9 cellular contexts compared by ENCODE assay signal in genomic region chr10:110681023-110681681, GRCh38. TPM values are rescaled to one million over a fixed set of nuclear protein-coding genes. Genes with fewer than 3 reads are reported as not detected.
DNase-seq lines count a peak whose midpoint lies in the region; ATAC-seq and TF ChIP-seq lines count a peak whose summit lies in the region.
"Had no signal": no experiment of that assay in that cellular context is flagged by ENCODE, and none has a peak within 500 bp of the region (broad histone marks: within the 10 kb centered on the region; RNA-seq: fewer than 3 reads in every experiment).

No MANE protein-coding gene starts in this region.

- no peaks in the 10 kb centered on the region for H3K9me3 Mint-ChIP-seq in endodermal cell
- H3K9me3 Mint-ChIP-seq in nephron: no peaks in the 10 kb centered on the region
- H3K9me3 Mint-ChIP-seq: IgD-negative memory B cell had no signal

- ATAC-seq in HCT116 (peak; percentile 95), GM21515 (IDR thresholded peaks at IDR 0.05; ENCODE audit: unreplicated experiment) (no peak), HG03521 (IDR thresholded peaks at IDR 0.05; ENCODE audit: unreplicated experiment) (no peak)

- no peak overlapping the region for H3K4me2 ChIP-seq in HCT116 (ENCODE audit: low read length)

- POLR2A ChIA-PET in HCT116 (lab: Charles Lee): no interaction called here

- peak; percentile 79 for TF ChIP-seq RAD21 in HCT116 (IDR thresholded peaks at IDR 0.05; ENCODE audit: low read depth)

- intact Hi-C loops in HCT116 (cut with micrococcal nuclease): loop anchor here (1.0 to 10.0 kb wide), 2 partner anchors 71 to 546 kb away; no protein-coding TSS in a partner anchor

- TF ChIP-seq POLR2A in HCT116 (IDR thresholded peaks at IDR 0.05; ENCODE audit: borderline replicate concordance, extremely low read depth, insufficient read depth, insufficient read length): no peak

- H3K27me3 Mint-ChIP-seq in endodermal cell (ENCODE audit: insufficient read depth) (no peaks in the 10 kb centered on the region), nephron (ENCODE audit: low read depth) (peaks cover 14% of the 10 kb centered on the region)

- no peaks in the 10 kb centered on the region for H3K27me3 ChIP-seq in HCT116 (ENCODE audit: insufficient read depth, low read length)
- no peaks in the 10 kb centered on the region for H3K27me3 ChIP-seq in SJCRH30
- no peaks in the 10 kb centered on the region for H3K27me3 ChIP-seq in endodermal cell (ENCODE audit: control insufficient read depth, insufficient read depth, low read length, poor library complexity, severe bottlenecking)

- H3K79me2 ChIP-seq in HCT116 (ENCODE audit: insufficient read depth, low read length): no peaks in the 10 kb centered on the region

- H3K36me3 ChIP-seq in HCT116 (ENCODE audit: control insufficient read depth in 1 of 2, insufficient read depth in 2 of 2, low read length in 2 of 2): no peaks in the 10 kb centered on the region
- no peaks in the 10 kb centered on the region for H3K36me3 ChIP-seq in SJCRH30
- H3K36me3 ChIP-seq in endodermal cell (ENCODE audit: control insufficient read depth, insufficient read depth, low read length): no peaks in the 10 kb centered on the region

- RAD21 ChIA-PET in HCT116 (lab: Charles Lee; ENCODE audit: low non-redundant PET in 1 of 2, low total read pairs in 2 of 2, uncharacterized antibody in 2 of 2, unreplicated experiment in 2 of 2): interaction anchor here in 1 of 2 experiments (1.0 to 1.6 kb wide), 2 partner anchors 9 to 68 kb away, joined by 3 to 6 read pairs; no protein-coding TSS in a partner anchor

- BruUV-seq in HCT116 (replicated peaks; lab: Mats Ljungman, UMichigan): no TSS peak

- no peak overlapping the region for H3K9ac ChIP-seq in HCT116 (ENCODE audit: low read length)
- no peak overlapping the region for H3K9ac ChIP-seq in endodermal cell (ENCODE audit: extremely low read depth, low read length, poor library complexity, severe bottlenecking)

- no peak overlapping the region for H3K4me3 Mint-ChIP-seq in endodermal cell
- peak overlapping the region in 2 of 3 experiments; percentile 0 to 22 for H3K4me3 Mint-ChIP-seq in nephron
- H3K4me3 Mint-ChIP-seq: IgD-negative memory B cell had no signal

- DNase-seq in COLO668 (lab: John Stamatoyannopoulos, UW; ENCODE audit: unreplicated experiment): peak; percentile 11
- peak; percentile 22 for DNase-seq in HCT116 (ENCODE audit: low read depth, low spot score)
- peak; percentile 88 to 94 for DNase-seq in SJCRH30
- DNase-seq in endodermal cell: peak; percentile 93
- no peak for DNase-seq in T-helper 9 cell

- H3K27ac ChIP-seq in HCT116 (ENCODE audit: low read depth, low read length) (no peak overlapping the region), SJCRH30 (peak overlapping the region; percentile 90), endodermal cell (ENCODE audit: low read depth, low read length) (no peak overlapping the region)

- no peak overlapping the region for H2AFZ ChIP-seq in HCT116 (ENCODE audit: low read depth, low read length, poor library complexity, severe bottlenecking)

- H3K36me3 Mint-ChIP-seq in endodermal cell (ENCODE audit: low read depth): no peaks in the 10 kb centered on the region
- no peaks in the 10 kb centered on the region for H3K36me3 Mint-ChIP-seq in nephron (ENCODE audit: low read depth)
- H3K36me3 Mint-ChIP-seq: IgD-negative memory B cell had no signal

- H3K27ac Mint-ChIP-seq in endodermal cell: no peak overlapping the region
- H3K27ac Mint-ChIP-seq in nephron: peak overlapping the region in 1 of 3 experiments; percentile 6
- H3K27ac Mint-ChIP-seq: IgD-negative memory B cell had no signal

- CTCF ChIA-PET in HCT116 (lab: Charles Lee): interaction anchor here (0.9 to 1.6 kb wide), 7 partner anchors 9 to 341 kb away, joined by 3 to 11 read pairs (median 5); no protein-coding TSS in a partner anchor

- peak; percentile 84 to 97 (median 91) for TF ChIP-seq CTCF in HCT116 (IDR thresholded peaks at IDR 0.05 in 2 of 3, conservative IDR thresholded peaks at IDR 0.05 in 1 of 3; ENCODE audit: borderline replicate concordance in 1 of 3, insufficient read depth in 1 of 3, low read depth in 2 of 3, low read length in 2 of 3)
- TF ChIP-seq CTCF in endodermal cell (conservative IDR thresholded peaks at IDR 0.05): peak; percentile 94
- TF ChIP-seq CTCF in nephron (IDR thresholded peaks at IDR 0.05; ENCODE audit: unreplicated experiment in 3 of 3): peak; percentile 63 to 75 (median 67)

- no peaks in the 10 kb centered on the region for H3K9me2 ChIP-seq in HCT116 (ENCODE audit: insufficient read depth)

- H3K9me3 ChIP-seq in HCT116 (ENCODE audit: control insufficient read depth in 1 of 2, insufficient read depth in 1 of 2, low read depth in 1 of 2, low read length in 2 of 2) (no peaks in the 10 kb centered on the region), SJCRH30 (replicated peaks) (no peaks in the 10 kb centered on the region), endodermal cell (ENCODE audit: control insufficient read depth, low read length) (no peaks in the 10 kb centered on the region)

- WGBS in endodermal cell (ENCODE audit: insufficient coverage in 1 of 2, insufficient read length in 1 of 2), 2 experiments: 25 to 39% methylated on average over 2 to 7 of the region's 7 CpGs

- H3K4me1 Mint-ChIP-seq in endodermal cell (peaks cover 41% of the 10 kb centered on the region), nephron (peaks cover 54% of the 10 kb centered on the region)

- H3K4me1 ChIP-seq in HCT116 (ENCODE audit: control insufficient read depth in 1 of 2, insufficient read depth in 2 of 2, low read length in 2 of 2) (no peaks in the 10 kb centered on the region), SJCRH30 (peaks cover 21% of the 10 kb centered on the region), endodermal cell (ENCODE audit: control insufficient read depth, insufficient read depth, low read length) (peaks cover 23% of the 10 kb centered on the region)

- no peak overlapping the region for H3K4me3 ChIP-seq in HCT116 (replicated peaks in 1 of 2; ENCODE audit: low read depth in 1 of 2, low read length in 2 of 2)
- H3K4me3 ChIP-seq in SJCRH30: peak overlapping the region; percentile 27
- peak overlapping the region; percentile 51 for H3K4me3 ChIP-seq in endodermal cell (ENCODE audit: low read length)

- no peaks in the 10 kb centered on the region for H4K20me1 ChIP-seq in HCT116 (ENCODE audit: insufficient read depth)

TF ChIP-seq in HCT116, 20 proteins besides CTCF, POLR2A, EP300 and RAD21:
- peak; percentile 22 for TF ChIP-seq YY1 (IDR thresholded peaks at IDR 0.05; ENCODE audit: extremely low read depth, insufficient replicate concordance, low read depth, low read length)
- peak; percentile 58; the same call in 1 of the 2 replicates for TF ChIP-seq CBX3 (IDR thresholded peaks at IDR 0.05; ENCODE audit: low read depth)
- TF ChIP-seq EGR1 (IDR thresholded peaks at IDR 0.05; ENCODE audit: low read depth): no peak
- no peak for TF ChIP-seq ZFX (IDR thresholded peaks at IDR 0.05)

RNA-seq across cellular contexts. Expression of gene RBM20, which starts 37.0 kb away (rescaled TPM):
- total RNA-seq in HCT116 (2021; ENCODE audit: unreplicated experiment) (2.0 TPM), endodermal cell (1 to 10 TPM; 6.2 to 7.0 TPM)
- polyA plus RNA-seq in HCT116 (2012): 0.85 and 1.2 TPM in 2 replicates
- total RNA-seq in SJCRH30 (2014; rRNA removed; shearing (Covaris generic)): 11.1 and 12.4 TPM in 2 replicates
- 1.6 TPM for polyA plus RNA-seq in endodermal cell (2013, experiment 1 of 2)
- 1.9 TPM for polyA plus RNA-seq in endodermal cell (2013, experiment 2 of 2)
- polyA plus RNA-seq: IgD-negative memory B cell had no signal

Comparison
In these comparisons a context has a peak if more than half of its experiments do, and no peak if none do; other contexts are left out.
1. H3K4me3 ChIP-seq: peak in SJCRH30 (single experiment) and endodermal cell (single experiment); none in HCT116 (0 of 2).
2. Peak in every context shown above with its lines, with median percentiles within 50 percentile points of each other: CTCF ChIP-seq.